In genomic region chr6:2596222-2596621, GRCh38 we compare ENCODE assay signal across 14 cellular contexts.
DNase-seq lines count a peak whose midpoint lies in the region; ATAC-seq and TF ChIP-seq lines count a peak whose summit lies in the region.
"Had no signal": no experiment of that assay in that cellular context is flagged by ENCODE, and none has a peak within 500 bp of the region (broad histone marks: within the 10 kb centered on the region; RNA-seq: fewer than 3 reads in every experiment).

No MANE protein-coding gene starts in this region.

- CTCF ChIA-PET in activated CD8-positive, alpha-beta T cell treated with anti-CD3 and anti-CD28 coated beads for 36 hours (lab: Charles Lee) = interaction anchor here (1.0 to 1.5 kb wide), 3 partner anchors 38 to 195 kb away, joined by 3 to 5 read pairs (median 3); no protein-coding TSS in a partner anchor
- CTCF ChIA-PET in activated CD8-positive, alpha-beta T cell treated with anti-CD3 and anti-CD28 coated beads, Interleukin-2, amount 10 ng/mL, durations not matched to agents 7 days and 5 days (lab: Charles Lee) = no interaction called here

- peaks cover 7% of the 10 kb centered on the region for H3K27me3 Mint-ChIP-seq in activated CD8-positive, alpha-beta T cell treated with anti-CD3 and anti-CD28 coated beads for 36 hours
- H3K27me3 Mint-ChIP-seq in activated CD8-positive, alpha-beta T cell treated with anti-CD3 and anti-CD28 coated beads, Interleukin-2, amount 10 ng/mL, durations not matched to agents 7 days and 5 days (ENCODE audit: low read depth) = peaks cover 15% of the 10 kb centered on the region
- H3K27me3 Mint-ChIP-seq in type B pancreatic cell = no peaks in the 10 kb centered on the region
- H3K27me3 Mint-ChIP-seq: brain had no signal

- POLR2A ChIA-PET in activated CD8-positive, alpha-beta T cell treated with anti-CD3 and anti-CD28 coated beads for 36 hours (lab: Charles Lee) = no interaction called here
- POLR2A ChIA-PET in activated CD8-positive, alpha-beta T cell treated with anti-CD3 and anti-CD28 coated beads, Interleukin-2, amount 10 ng/mL, durations not matched to agents 7 days and 5 days (lab: Charles Lee) = no interaction called here

- H3K4me3 ChIP-seq in NB4 (ENCODE audit: low read depth, low read length) (no peak overlapping the region), choroid plexus epithelial cell (ENCODE audit: low read depth, low read length) (no peak overlapping the region), dorsolateral prefrontal cortex (no peak overlapping the region)
- H3K4me3 ChIP-seq: sigmoid colon had no signal

- ATAC-seq in activated CD8-positive, alpha-beta T cell treated with anti-CD3 and anti-CD28 coated beads for 36 hours = no peak
- no peak for ATAC-seq in activated CD8-positive, alpha-beta T cell treated with anti-CD3 and anti-CD28 coated beads, Interleukin-2, amount 10 ng/mL, durations not matched to agents 7 days and 5 days
- no peak for ATAC-seq in HG02870 (IDR thresholded peaks at IDR 0.05; ENCODE audit: unreplicated experiment)
- ATAC-seq: activated T-helper 17 cell treated with anti-CD3 and anti-CD28 coated beads, Interleukin-2, amount 50 U/mL, for 72 hours had no signal

- TF ChIP-seq CTCF in activated CD8-positive, alpha-beta T cell treated with anti-CD3 and anti-CD28 coated beads for 36 hours (IDR thresholded peaks at IDR 0.05) = no peak
- TF ChIP-seq CTCF in NB4 (IDR thresholded peaks at IDR 0.05; ENCODE audit: low read depth, low read length) = peak; percentile 47
- TF ChIP-seq CTCF in choroid plexus epithelial cell (conservative IDR thresholded peaks at IDR 0.05; ENCODE audit: low read depth, low read length) = peak; percentile 20
- peak; percentile 40 for TF ChIP-seq CTCF in type B pancreatic cell (conservative IDR thresholded peaks at IDR 0.05)
- TF ChIP-seq CTCF in dorsolateral prefrontal cortex (IDR thresholded peaks at IDR 0.05 in 54 of 56, conservative IDR thresholded peaks at IDR 0.05 in 2 of 56; ENCODE audit: low read depth in 1 of 56, partially characterized antibody in 56 of 56) = peak in 7 of 56 donors; percentile 8 to 29 (median 11)

- intact Hi-C loops in activated CD8-positive, alpha-beta T cell treated with anti-CD3 and anti-CD28 coated beads for 36 hours (cut with micrococcal nuclease) = no loop called here
- intact Hi-C loops in dorsolateral prefrontal cortex (cut with DNase I) = no loop called here

- no peak overlapping the region for H3K27ac Mint-ChIP-seq in activated CD8-positive, alpha-beta T cell treated with anti-CD3 and anti-CD28 coated beads for 36 hours
- H3K27ac Mint-ChIP-seq in activated CD8-positive, alpha-beta T cell treated with anti-CD3 and anti-CD28 coated beads, Interleukin-2, amount 10 ng/mL, durations not matched to agents 7 days and 5 days = no peak overlapping the region
- no peak overlapping the region for H3K27ac Mint-ChIP-seq in type B pancreatic cell
- H3K27ac Mint-ChIP-seq: activated T-helper 17 cell treated with anti-CD3 and anti-CD28 coated beads, Interleukin-2, amount 50 U/mL, for 72 hours; brain had no signal

- no peaks in the 10 kb centered on the region for H3K36me3 Mint-ChIP-seq in activated CD8-positive, alpha-beta T cell treated with anti-CD3 and anti-CD28 coated beads for 36 hours (ENCODE audit: low read depth)
- no peaks in the 10 kb centered on the region for H3K36me3 Mint-ChIP-seq in activated CD8-positive, alpha-beta T cell treated with anti-CD3 and anti-CD28 coated beads, Interleukin-2, amount 10 ng/mL, durations not matched to agents 7 days and 5 days (ENCODE audit: low read depth)
- peaks cover 3% of the 10 kb centered on the region for H3K36me3 Mint-ChIP-seq in type B pancreatic cell
- H3K36me3 Mint-ChIP-seq: brain had no signal

- H3K27me3 ChIP-seq in dorsolateral prefrontal cortex = peaks cover 0 to 19% (median 0%) of the 10 kb centered on the region in 45 donors
- H3K27me3 ChIP-seq: sigmoid colon had no signal

- peak; percentile 9 for DNase-seq in activated CD8-positive, alpha-beta T cell treated with anti-CD3 and anti-CD28 coated beads for 36 hours
- no peak for DNase-seq in activated CD8-positive, alpha-beta T cell treated with anti-CD3 and anti-CD28 coated beads, Interleukin-2, amount 10 ng/mL, durations not matched to agents 7 days and 5 days
- DNase-seq in NB4 (ENCODE audit: low read depth) (peak; percentile 35), choroid plexus epithelial cell (ENCODE audit: low read depth) (no peak), type B pancreatic cell (ENCODE audit: extremely low spot score, unreplicated experiment) (no peak), dorsolateral prefrontal cortex (no peak), SHP77 (lab: John Stamatoyannopoulos, UW) (no peak)
- DNase-seq: activated CD4-positive, CD25-positive, alpha-beta regulatory T cell; erythroblast; SIG-M5; sigmoid colon had no signal

- no peak overlapping the region for H3K27ac ChIP-seq in dorsolateral prefrontal cortex
- H3K27ac ChIP-seq: sigmoid colon had no signal

- H3K9me3 Mint-ChIP-seq in activated CD8-positive, alpha-beta T cell treated with anti-CD3 and anti-CD28 coated beads for 36 hours = no peaks in the 10 kb centered on the region
- no peaks in the 10 kb centered on the region for H3K9me3 Mint-ChIP-seq in activated CD8-positive, alpha-beta T cell treated with anti-CD3 and anti-CD28 coated beads, Interleukin-2, amount 10 ng/mL, durations not matched to agents 7 days and 5 days (ENCODE audit: insufficient read depth)
- H3K9me3 Mint-ChIP-seq in type B pancreatic cell = peaks cover 4% of the 10 kb centered on the region
- H3K9me3 Mint-ChIP-seq: activated T-helper 17 cell treated with anti-CD3 and anti-CD28 coated beads, Interleukin-2, amount 50 U/mL, for 72 hours had no signal

- no peak for TF ChIP-seq POLR2A in NB4 (IDR thresholded peaks at IDR 0.05; ENCODE audit: extremely low read depth, insufficient read length)

- H3K4me1 Mint-ChIP-seq in activated CD8-positive, alpha-beta T cell treated with anti-CD3 and anti-CD28 coated beads for 36 hours (ENCODE audit: low read depth) = no peaks in the 10 kb centered on the region
- peaks cover 10% of the 10 kb centered on the region for H3K4me1 Mint-ChIP-seq in activated CD8-positive, alpha-beta T cell treated with anti-CD3 and anti-CD28 coated beads, Interleukin-2, amount 10 ng/mL, durations not matched to agents 7 days and 5 days (ENCODE audit: low read depth)
- H3K4me1 Mint-ChIP-seq in type B pancreatic cell (ENCODE audit: unreplicated experiment) = peaks cover 10% of the 10 kb centered on the region
- H3K4me1 Mint-ChIP-seq: activated T-helper 17 cell treated with anti-CD3 and anti-CD28 coated beads, Interleukin-2, amount 50 U/mL, for 72 hours had no signal

- H3K4me3 Mint-ChIP-seq in activated CD8-positive, alpha-beta T cell treated with anti-CD3 and anti-CD28 coated beads for 36 hours = no peak overlapping the region
- H3K4me3 Mint-ChIP-seq in activated CD8-positive, alpha-beta T cell treated with anti-CD3 and anti-CD28 coated beads, Interleukin-2, amount 10 ng/mL, durations not matched to agents 7 days and 5 days = no peak overlapping the region
- no peak overlapping the region for H3K4me3 Mint-ChIP-seq in type B pancreatic cell
- H3K4me3 Mint-ChIP-seq: activated T-helper 17 cell treated with anti-CD3 and anti-CD28 coated beads, Interleukin-2, amount 50 U/mL, for 72 hours; brain had no signal

Comparison
In these comparisons a context has a peak if more than half of its experiments do, and no peak if none do; other contexts are left out.
1. DNase-seq: peak in activated CD8-positive, alpha-beta T cell treated with anti-CD3 and anti-CD28 coated beads for 36 hours (single experiment) and NB4 (single experiment); none in activated CD8-positive, alpha-beta T cell treated with anti-CD3 and anti-CD28 coated beads, Interleukin-2, amount 10 ng/mL, durations not matched to agents 7 days and 5 days (single experiment), choroid plexus epithelial cell (single experiment), type B pancreatic cell (single experiment), dorsolateral prefrontal cortex (0 of 10) and SHP77 (0 of 2).